Comparison of ENCODE assay signal across 21 cellular contexts in genomic region chr7:133339772-133340171, GRCh38.
"Had no signal": no experiment of that assay in that cellular context is flagged by ENCODE, and none has a peak within 500 bp of the region (broad histone marks: within the 10 kb centered on the region; RNA-seq: fewer than 3 reads in every experiment).

No MANE protein-coding gene starts in this region.

- H3K27ac Mint-ChIP-seq: nephron; stimulated activated memory B cell treated with anti-CD40 and anti-IgM and Interleukin-4, amounts not matched to agents 10 μg/mL and 1 μg/mL and 100 μg/mL, for 72 hours had no signal

- H3K27me3 Mint-ChIP-seq: naive B cell; stimulated activated memory B cell treated with anti-CD40 and anti-IgM and Interleukin-4, amounts not matched to agents 10 μg/mL and 1 μg/mL and 100 μg/mL, for 72 hours; stimulated activated naive CD8-positive, alpha-beta T cell treated with anti-CD3 and anti-CD28 coated beads, Interleukin-15, amount 100 ng/mL, for 72 hours had no signal

- H3K4me3 Mint-ChIP-seq: naive B cell; nephron; stimulated activated memory B cell treated with anti-CD40 and anti-IgM and Interleukin-4, amounts not matched to agents 10 μg/mL and 1 μg/mL and 100 μg/mL, for 72 hours; stimulated activated naive CD8-positive, alpha-beta T cell treated with anti-CD3 and anti-CD28 coated beads, Interleukin-15, amount 100 ng/mL, for 72 hours had no signal

- DNase-seq: dermis blood vessel endothelial cell; foreskin melanocyte; head of caudate nucleus; kidney; left cardiac atrium; left ventricle myocardium superior; mesenchymal stem cell; naive B cell; occipital lobe; spleen; stimulated activated CD4-positive, alpha-beta T cell treated with anti-CD3 and anti-CD28 coated beads, Interleukin-15, amount 100 ng/mL, for 24 hours; stimulated activated CD4-positive, alpha-beta T cell treated with anti-CD3 and anti-CD28 coated beads, Interleukin-1b, Interleukin-23, amount 100 ng/mL, for 48 hours; stimulated activated CD4-positive, alpha-beta T cell treated with anti-CD3 and anti-CD28 coated beads, Interleukin-4, amount 100 ng/mL, for 24 hours; stimulated activated naive CD8-positive, alpha-beta T cell treated with anti-CD3 and anti-CD28 coated beads, Interleukin-15, amount 100 ng/mL, for 72 hours; transverse colon had no signal

- H3K4me1 Mint-ChIP-seq: nephron; stimulated activated naive CD8-positive, alpha-beta T cell treated with anti-CD3 and anti-CD28 coated beads, Interleukin-15, amount 100 ng/mL, for 72 hours had no signal

- ATAC-seq: left cardiac atrium; left ventricle myocardium superior; sciatic nerve; stimulated activated memory B cell treated with anti-CD40 and anti-IgM and Interleukin-4, amounts not matched to agents 10 μg/mL and 1 μg/mL and 100 μg/mL, for 72 hours; stimulated activated naive CD8-positive, alpha-beta T cell treated with anti-CD3 and anti-CD28 coated beads, Interleukin-15, amount 100 ng/mL, for 72 hours had no signal

- H3K4me3 ChIP-seq: hepatocyte, lung, spleen, thoracic aorta, transverse colon had no signal
